In the genomic region with DNA sequence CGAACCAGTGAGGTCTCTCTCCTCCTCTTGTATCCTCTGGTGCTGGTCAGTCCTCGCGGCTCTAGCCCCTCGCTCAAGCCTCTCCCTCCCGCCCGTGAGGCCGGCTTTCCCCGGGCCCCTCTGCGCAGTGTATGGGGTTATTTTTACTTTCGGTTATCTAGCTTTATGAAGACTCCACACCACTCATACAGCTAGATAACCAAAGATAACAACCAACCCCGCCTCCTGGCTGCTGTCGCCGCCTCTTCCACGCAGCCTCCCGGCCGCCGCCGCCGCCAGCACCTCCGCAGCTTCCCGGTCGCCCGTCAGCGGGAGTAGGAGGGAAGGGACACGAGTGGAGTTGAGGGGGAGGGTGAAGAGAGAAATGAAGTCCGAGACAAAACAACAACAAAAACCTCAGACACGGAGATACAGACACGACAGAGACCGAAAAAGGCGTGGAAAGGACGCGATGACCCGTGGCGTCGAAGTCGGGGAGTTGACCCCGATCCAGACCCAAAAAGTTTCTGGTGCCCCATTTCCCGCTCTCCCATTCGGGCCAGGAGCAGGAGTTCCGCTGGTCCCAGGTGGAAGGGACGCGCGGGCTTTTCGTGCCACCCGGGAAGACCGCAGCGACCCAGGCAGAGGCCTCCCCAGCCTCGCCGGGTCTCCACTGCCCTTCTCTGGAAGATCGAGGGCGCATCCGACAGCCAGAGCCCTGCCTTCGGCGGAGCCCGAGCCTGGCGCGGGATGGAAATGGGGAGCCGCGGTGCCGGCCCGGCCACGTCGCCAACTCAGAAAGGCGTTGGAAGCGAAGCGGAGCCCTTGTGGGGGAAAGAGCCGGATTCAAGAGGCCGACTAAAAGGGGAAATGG, we compare ENCODE assay signal across 2 cellular contexts.
TF ChIP-seq lines count a peak whose summit lies in the region.

No MANE protein-coding gene starts in this region.

TF ChIP-seq in GM12878, 131 proteins besides CTCF, POLR2A, EP300 and RAD21 (continued from another document and continues in another):
- TF ChIP-seq, protein P1, sequence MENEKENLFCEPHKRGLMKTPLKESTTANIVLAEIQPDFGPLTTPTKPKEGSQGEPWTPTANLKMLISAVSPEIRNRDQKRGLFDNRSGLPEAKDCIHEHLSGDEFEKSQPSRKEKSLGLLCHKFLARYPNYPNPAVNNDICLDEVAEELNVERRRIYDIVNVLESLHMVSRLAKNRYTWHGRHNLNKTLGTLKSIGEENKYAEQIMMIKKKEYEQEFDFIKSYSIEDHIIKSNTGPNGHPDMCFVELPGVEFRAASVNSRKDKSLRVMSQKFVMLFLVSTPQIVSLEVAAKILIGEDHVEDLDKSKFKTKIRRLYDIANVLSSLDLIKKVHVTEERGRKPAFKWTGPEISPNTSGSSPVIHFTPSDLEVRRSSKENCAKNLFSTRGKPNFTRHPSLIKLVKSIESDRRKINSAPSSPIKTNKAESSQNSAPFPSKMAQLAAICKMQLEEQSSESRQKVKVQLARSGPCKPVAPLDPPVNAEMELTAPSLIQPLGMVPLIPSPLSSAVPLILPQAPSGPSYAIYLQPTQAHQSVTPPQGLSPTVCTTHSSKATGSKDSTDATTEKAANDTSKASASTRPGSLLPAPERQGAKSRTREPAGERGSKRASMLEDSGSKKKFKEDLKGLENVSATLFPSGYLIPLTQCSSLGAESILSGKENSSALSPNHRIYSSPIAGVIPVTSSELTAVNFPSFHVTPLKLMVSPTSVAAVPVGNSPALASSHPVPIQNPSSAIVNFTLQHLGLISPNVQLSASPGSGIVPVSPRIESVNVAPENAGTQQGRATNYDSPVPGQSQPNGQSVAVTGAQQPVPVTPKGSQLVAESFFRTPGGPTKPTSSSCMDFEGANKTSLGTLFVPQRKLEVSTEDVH (IDR thresholded peaks at IDR 0.05; ENCODE audit: low read depth, partially characterized antibody), result no peak
- TF ChIP-seq SREBF1 (IDR thresholded peaks at IDR 0.05; ENCODE audit: low read length) (no peak), WRNIP1 (IDR thresholded peaks at IDR 0.05; ENCODE audit: borderline replicate concordance, low read depth, low read length) (no peak), HDAC6 (IDR thresholded peaks at IDR 0.05; ENCODE audit: unreplicated experiment) (no peak), GABPA (IDR thresholded peaks at IDR 0.05; ENCODE audit: low read depth) (no peak), SPI1 (IDR thresholded peaks at IDR 0.05; ENCODE audit: borderline replicate concordance, insufficient read depth, low read depth, low read length) (peak; percentile 82; the same call in 1 of the 2 replicates), EGR1 (IDR thresholded peaks at IDR 0.05; ENCODE audit: borderline replicate concordance in 1 of 2, low read depth in 2 of 2, low read length in 2 of 2) (0 out of 3 replicates have a peak, but pooled peaks of 1 of the 2 experiments have one; percentile 29), NR2F1 (conservative IDR thresholded peaks at IDR 0.05) (peak; percentile 36; the same call in 1 of the 2 replicates), DPF2 (IDR thresholded peaks at IDR 0.05) (peak; percentile 11; the same call in 1 of the 2 replicates), SMARCA5 (IDR thresholded peaks at IDR 0.05) (0 out of 2 replicates have a peak, but pooled peaks have one; percentile 4), IKZF2 (IDR thresholded peaks at IDR 0.05) (0 out of 4 replicates have a peak, but pooled peaks of 1 of the 2 experiments have one; percentile 19), NR2C1 (IDR thresholded peaks at IDR 0.05) (no peak), IKZF1 (conservative IDR thresholded peaks at IDR 0.05) (0 out of 2 replicates have a peak, but pooled peaks have one; percentile 16)
- TF ChIP-seq, protein P2, sequence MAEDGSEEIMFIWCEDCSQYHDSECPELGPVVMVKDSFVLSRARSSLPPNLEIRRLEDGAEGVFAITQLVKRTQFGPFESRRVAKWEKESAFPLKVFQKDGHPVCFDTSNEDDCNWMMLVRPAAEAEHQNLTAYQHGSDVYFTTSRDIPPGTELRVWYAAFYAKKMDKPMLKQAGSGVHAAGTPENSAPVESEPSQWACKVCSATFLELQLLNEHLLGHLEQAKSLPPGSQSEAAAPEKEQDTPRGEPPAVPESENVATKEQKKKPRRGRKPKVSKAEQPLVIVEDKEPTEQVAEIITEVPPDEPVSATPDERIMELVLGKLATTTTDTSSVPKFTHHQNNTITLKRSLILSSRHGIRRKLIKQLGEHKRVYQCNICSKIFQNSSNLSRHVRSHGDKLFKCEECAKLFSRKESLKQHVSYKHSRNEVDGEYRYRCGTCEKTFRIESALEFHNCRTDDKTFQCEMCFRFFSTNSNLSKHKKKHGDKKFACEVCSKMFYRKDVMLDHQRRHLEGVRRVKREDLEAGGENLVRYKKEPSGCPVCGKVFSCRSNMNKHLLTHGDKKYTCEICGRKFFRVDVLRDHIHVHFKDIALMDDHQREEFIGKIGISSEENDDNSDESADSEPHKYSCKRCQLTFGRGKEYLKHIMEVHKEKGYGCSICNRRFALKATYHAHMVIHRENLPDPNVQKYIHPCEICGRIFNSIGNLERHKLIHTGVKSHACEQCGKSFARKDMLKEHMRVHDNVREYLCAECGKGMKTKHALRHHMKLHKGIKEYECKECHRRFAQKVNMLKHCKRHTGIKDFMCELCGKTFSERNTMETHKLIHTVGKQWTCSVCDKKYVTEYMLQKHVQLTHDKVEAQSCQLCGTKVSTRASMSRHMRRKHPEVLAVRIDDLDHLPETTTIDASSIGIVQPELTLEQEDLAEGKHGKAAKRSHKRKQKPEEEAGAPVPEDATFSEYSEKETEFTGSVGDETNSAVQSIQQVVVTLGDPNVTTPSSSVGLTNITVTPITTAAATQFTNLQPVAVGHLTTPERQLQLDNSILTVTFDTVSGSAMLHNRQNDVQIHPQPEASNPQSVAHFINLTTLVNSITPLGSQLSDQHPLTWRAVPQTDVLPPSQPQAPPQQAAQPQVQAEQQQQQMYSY (CRISPR knock-in tag; IDR thresholded peaks at IDR 0.05), result no peak
- TF ChIP-seq, protein P3, sequence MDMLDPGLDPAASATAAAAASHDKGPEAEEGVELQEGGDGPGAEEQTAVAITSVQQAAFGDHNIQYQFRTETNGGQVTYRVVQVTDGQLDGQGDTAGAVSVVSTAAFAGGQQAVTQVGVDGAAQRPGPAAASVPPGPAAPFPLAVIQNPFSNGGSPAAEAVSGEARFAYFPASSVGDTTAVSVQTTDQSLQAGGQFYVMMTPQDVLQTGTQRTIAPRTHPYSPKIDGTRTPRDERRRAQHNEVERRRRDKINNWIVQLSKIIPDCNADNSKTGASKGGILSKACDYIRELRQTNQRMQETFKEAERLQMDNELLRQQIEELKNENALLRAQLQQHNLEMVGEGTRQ (IDR thresholded peaks at IDR 0.05; ENCODE audit: borderline replicate concordance, low read depth, low read length), result no peak
- TF ChIP-seq, protein P4, sequence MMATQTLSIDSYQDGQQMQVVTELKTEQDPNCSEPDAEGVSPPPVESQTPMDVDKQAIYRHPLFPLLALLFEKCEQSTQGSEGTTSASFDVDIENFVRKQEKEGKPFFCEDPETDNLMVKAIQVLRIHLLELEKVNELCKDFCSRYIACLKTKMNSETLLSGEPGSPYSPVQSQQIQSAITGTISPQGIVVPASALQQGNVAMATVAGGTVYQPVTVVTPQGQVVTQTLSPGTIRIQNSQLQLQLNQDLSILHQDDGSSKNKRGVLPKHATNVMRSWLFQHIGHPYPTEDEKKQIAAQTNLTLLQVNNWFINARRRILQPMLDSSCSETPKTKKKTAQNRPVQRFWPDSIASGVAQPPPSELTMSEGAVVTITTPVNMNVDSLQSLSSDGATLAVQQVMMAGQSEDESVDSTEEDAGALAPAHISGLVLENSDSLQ (IDR thresholded peaks at IDR 0.05), result no peak

TF ChIP-seq in neural cell, 6 proteins besides CTCF, POLR2A, EP300 and RAD21 (continued from another document):
- no peak for TF ChIP-seq SMC3 (conservative IDR thresholded peaks at IDR 0.05; ENCODE audit: poor library complexity)
